In genomic region chr20:62648318-62648995, GRCh38 we compare ENCODE assay signal across 1 cellular context.
TF ChIP-seq lines count a peak whose summit lies in the region.

No MANE protein-coding gene starts in this region.

TF ChIP-seq in HEK293, 187 proteins besides CTCF, POLR2A, EP300 and RAD21 (continued from another document):
- TF ChIP-seq, protein P1, sequence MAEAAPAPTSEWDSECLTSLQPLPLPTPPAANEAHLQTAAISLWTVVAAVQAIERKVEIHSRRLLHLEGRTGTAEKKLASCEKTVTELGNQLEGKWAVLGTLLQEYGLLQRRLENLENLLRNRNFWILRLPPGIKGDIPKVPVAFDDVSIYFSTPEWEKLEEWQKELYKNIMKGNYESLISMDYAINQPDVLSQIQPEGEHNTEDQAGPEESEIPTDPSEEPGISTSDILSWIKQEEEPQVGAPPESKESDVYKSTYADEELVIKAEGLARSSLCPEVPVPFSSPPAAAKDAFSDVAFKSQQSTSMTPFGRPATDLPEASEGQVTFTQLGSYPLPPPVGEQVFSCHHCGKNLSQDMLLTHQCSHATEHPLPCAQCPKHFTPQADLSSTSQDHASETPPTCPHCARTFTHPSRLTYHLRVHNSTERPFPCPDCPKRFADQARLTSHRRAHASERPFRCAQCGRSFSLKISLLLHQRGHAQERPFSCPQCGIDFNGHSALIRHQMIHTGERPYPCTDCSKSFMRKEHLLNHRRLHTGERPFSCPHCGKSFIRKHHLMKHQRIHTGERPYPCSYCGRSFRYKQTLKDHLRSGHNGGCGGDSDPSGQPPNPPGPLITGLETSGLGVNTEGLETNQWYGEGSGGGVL (tag by site-specific recombination; IDR thresholded peaks at IDR 0.05) = no peak
- TF ChIP-seq ZEB2 (tag by site-specific recombination; IDR thresholded peaks at IDR 0.05) (no peak), ZNF830 (tag by site-specific recombination; IDR thresholded peaks at IDR 0.05; ENCODE audit: low read depth) (no peak), ZNF391 (tag by site-specific recombination; IDR thresholded peaks at IDR 0.05; ENCODE audit: borderline replicate concordance, low read depth) (no peak), GFI1B (tag by site-specific recombination; IDR thresholded peaks at IDR 0.05) (no peak), PRDM4 (tag by site-specific recombination; IDR thresholded peaks at IDR 0.05) (no peak), KLF1 (tag by site-specific recombination; IDR thresholded peaks at IDR 0.05) (0 out of 2 replicates have a peak, but pooled peaks have one; percentile 22), ZNF324 (tag by site-specific recombination; IDR thresholded peaks at IDR 0.05) (no peak)
